Comparison of ENCODE assay signal across 8 cellular contexts in genomic region chr1:45803299-45803780, GRCh38. TPM values are rescaled to one million over a fixed set of nuclear protein-coding genes. Genes with fewer than 3 reads are reported as not detected.
DNase-seq lines count a peak whose midpoint lies in the region; ATAC-seq and TF ChIP-seq lines count a peak whose summit lies in the region.

MAST2 (plus strand) TSS chr1:45803612; CDS start chr1:45803896, 284 bp downstream.

- TF ChIP-seq CTCF in GM12864 (IDR thresholded peaks at IDR 0.05; ENCODE audit: low read depth, low read length, missing control alignments) (no peak), heart left ventricle (IDR thresholded peaks at IDR 0.05) (no peak), tibial nerve (IDR thresholded peaks at IDR 0.05) (peak in 2 of 5 experiments; percentile 26 to 30)

- peak; percentile 15 to 82 for TF ChIP-seq POLR2A in heart left ventricle (IDR thresholded peaks at IDR 0.05)
- peak; percentile 82 to 91 for TF ChIP-seq POLR2A in tibial nerve (IDR thresholded peaks at IDR 0.05)

- no peaks in the 10 kb centered on the region for H3K9me3 Mint-ChIP-seq in activated naive CD8-positive, alpha-beta T cell treated with anti-CD3 and anti-CD28 coated beads, Interleukin-2, amount 50 U/mL, for 24 hours

- H3K27ac Mint-ChIP-seq in activated naive CD8-positive, alpha-beta T cell treated with anti-CD3 and anti-CD28 coated beads, Interleukin-2, amount 50 U/mL, for 24 hours: peak within 1 kb of the TSS; percentile 81

- H3K4me1 ChIP-seq in heart left ventricle (peaks cover 0 to 27% (median 21%) of the 10 kb centered on the region in 12 donors), tibial nerve (peaks cover 0 to 28% (median 10%) of the 10 kb centered on the region in 4 donors)

- ATAC-seq in HG02678 (IDR thresholded peaks at IDR 0.05; ENCODE audit: unreplicated experiment) (peak; percentile 95), heart left ventricle (peak; percentile 90 to 98 (median 96))
- peak; percentile 91 for ATAC-seq in activated naive CD8-positive, alpha-beta T cell treated with anti-CD3 and anti-CD28 coated beads, Interleukin-2, amount 50 U/mL, for 24 hours

- 0 to 2% (median 1%) methylated on average over 16 to 58 of the region's 58 CpGs for WGBS in heart left ventricle, 4 donors
- 0 to 1% methylated on average over 17 to 24 of the region's 58 CpGs for WGBS in tibial nerve, 2 donors

- peaks cover 29% of the 10 kb centered on the region for H3K4me1 Mint-ChIP-seq in activated naive CD8-positive, alpha-beta T cell treated with anti-CD3 and anti-CD28 coated beads, Interleukin-2, amount 50 U/mL, for 24 hours

- H3K27ac ChIP-seq in heart left ventricle: peak within 1 kb of the TSS in 11 of 12 donors; percentile 44 to 87 (median 79)
- H3K27ac ChIP-seq in tibial nerve: peak within 1 kb of the TSS; percentile 49 to 87 (median 82)

- H3K9me3 ChIP-seq in heart left ventricle (no peaks in the 10 kb centered on the region), tibial nerve (no peaks in the 10 kb centered on the region)

- intact Hi-C loops in heart left ventricle (cut with DNase I): loop anchor here in 8 of 10 donors (1.0 to 10.0 kb wide), 7 partner anchors 49 to 221 kb away; partner anchors contain the start of genes IPP (in 8 of the 8), GPBP1L1 (in 2 of the 8), NASP (in 1 of the 8) and TMEM69 (in 1 of the 8)

- peaks cover 3% of the 10 kb centered on the region for H3K36me3 Mint-ChIP-seq in activated naive CD8-positive, alpha-beta T cell treated with anti-CD3 and anti-CD28 coated beads, Interleukin-2, amount 50 U/mL, for 24 hours (ENCODE audit: low read depth)

- peak within 1 kb of the TSS; percentile 86 for H3K4me3 ChIP-seq in GM12864 (ENCODE audit: low read depth, low read length)
- H3K4me3 ChIP-seq in heart left ventricle: peak within 1 kb of the TSS; percentile 22 to 67 (median 61)
- H3K4me3 ChIP-seq in tibial nerve: peak within 1 kb of the TSS; percentile 39 to 60 (median 49)

- peak within 1 kb of the TSS; percentile 97 for H3K4me3 Mint-ChIP-seq in activated naive CD8-positive, alpha-beta T cell treated with anti-CD3 and anti-CD28 coated beads, Interleukin-2, amount 50 U/mL, for 24 hours

- peak; percentile 41 for DNase-seq in GM12864 (ENCODE audit: low read depth)
- DNase-seq in NCI-H128 (lab: John Stamatoyannopoulos, UW; ENCODE audit: unreplicated experiment): peak; percentile 83
- peak; percentile 65 for DNase-seq in T follicular helper cell (ENCODE audit: low read depth)
- peak; percentile 91 for DNase-seq in activated naive CD8-positive, alpha-beta T cell treated with anti-CD3 and anti-CD28 coated beads, Interleukin-2, amount 50 U/mL, for 24 hours
- peak; percentile 90 to 96 (median 92) for DNase-seq in heart left ventricle
- peak; percentile 76 for DNase-seq in pons (ENCODE audit: low spot score)
- DNase-seq in tibial nerve (ENCODE audit: low spot score in 2 of 2): peak; percentile 67 to 76

- H3K27me3 ChIP-seq in heart left ventricle (no peaks in the 10 kb centered on the region), tibial nerve (no peaks in the 10 kb centered on the region)

- peaks cover 7% of the 10 kb centered on the region for H3K27me3 Mint-ChIP-seq in activated naive CD8-positive, alpha-beta T cell treated with anti-CD3 and anti-CD28 coated beads, Interleukin-2, amount 50 U/mL, for 24 hours

- H3K36me3 ChIP-seq in heart left ventricle: peaks cover 0 to 11% (median 0%) of the 10 kb centered on the region in 9 donors
- peaks cover 0 to 5% (median 0%) of the 10 kb centered on the region in 3 donors for H3K36me3 ChIP-seq in tibial nerve

- TF ChIP-seq EP300 in tibial nerve (IDR thresholded peaks at IDR 0.05): peak in 1 of 2 donors; percentile 53

RNA-seq across cellular contexts. Expression of gene MAST2, which starts in this region (rescaled TPM):
- total RNA-seq in heart left ventricle: 100 to 1,000 TPM in 2 of 9 donors, 10 to 100 TPM in 7; 70.2 to 123 (median 79.7) TPM
- polyA plus RNA-seq in heart left ventricle: 100 to 1,000 TPM in 1 of 2 donors, 10 to 100 TPM in 1; 56.8 to 112 TPM
- total RNA-seq in tibial nerve: 100 to 1,000 TPM in 1 of 4 donors, 10 to 100 TPM in 3; 38.0 to 122 (median 57.1) TPM

Comparison
In these comparisons a context has a peak if more than half of its experiments do, and no peak if none do; other contexts are left out.
1. Peak in every context shown above with its lines: DNase-seq, ATAC-seq, H3K4me3 ChIP-seq and H3K27ac ChIP-seq.
2. DNase-seq: peak in every context shown above with its lines; median percentile 92 in heart left ventricle; 91 in activated naive CD8-positive, alpha-beta T cell treated with anti-CD3 and anti-CD28 coated beads, Interleukin-2, amount 50 U/mL, for 24 hours; 83 in NCI-H128; 76 in pons; 72 in tibial nerve; 65 in T follicular helper cell; 41 in GM12864.